ENCODE assay signal across 12 cellular contexts in the genomic region with DNA sequence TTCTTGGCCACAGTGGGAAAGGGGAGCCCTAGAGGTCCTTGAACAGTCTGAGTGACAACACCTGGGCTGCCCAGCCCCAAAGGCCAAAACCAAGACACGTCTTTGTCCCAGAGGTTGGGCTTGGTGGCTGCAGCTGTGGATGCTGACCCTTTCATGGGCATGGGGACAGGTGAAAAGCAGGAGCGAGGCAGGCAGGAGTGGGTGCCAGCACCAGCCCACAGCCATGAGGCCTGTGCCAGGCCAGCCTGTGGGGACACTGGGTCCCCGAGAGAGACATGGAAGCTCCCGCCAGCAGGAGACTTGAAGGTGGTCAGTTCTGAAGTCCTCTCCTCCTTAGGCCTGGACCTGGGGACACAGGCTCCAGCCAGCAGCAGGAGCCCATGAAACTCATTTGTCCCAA.
"Had no signal": no experiment of that assay in that cellular context is flagged by ENCODE, and none has a peak within 500 bp of the region (broad histone marks: within the 10 kb centered on the region; RNA-seq: fewer than 3 reads in every experiment).

No MANE protein-coding gene starts in this region.

- H3K27ac Mint-ChIP-seq: endodermal cell, progenitor cell of endocrine pancreas had no signal

- H3K36me3 ChIP-seq: pancreas, sigmoid colon, stomach, upper lobe of left lung, vagina had no signal

- H3K9me3 Mint-ChIP-seq: endodermal cell; naive thymus-derived CD8-positive, alpha-beta T cell; neural crest cell had no signal

- H3K27ac ChIP-seq: coronary artery, foreskin keratinocyte, pancreas, sigmoid colon, stomach, vagina had no signal

- H3K9me3 ChIP-seq: mucosa of descending colon, pancreas, sigmoid colon, stomach, upper lobe of left lung, vagina had no signal

- H3K4me3 ChIP-seq: coronary artery, mucosa of descending colon, pancreas, sigmoid colon, stomach, vagina had no signal

- H3K4me3 Mint-ChIP-seq: endodermal cell; naive thymus-derived CD8-positive, alpha-beta T cell; neural crest cell had no signal

- H3K36me3 Mint-ChIP-seq: naive thymus-derived CD8-positive, alpha-beta T cell had no signal

- H3K4me1 ChIP-seq: vagina had no signal

- H3K27me3 ChIP-seq: pancreas, upper lobe of left lung, vagina had no signal
